ENCODE assay signal across 18 cellular contexts in the genomic region with DNA sequence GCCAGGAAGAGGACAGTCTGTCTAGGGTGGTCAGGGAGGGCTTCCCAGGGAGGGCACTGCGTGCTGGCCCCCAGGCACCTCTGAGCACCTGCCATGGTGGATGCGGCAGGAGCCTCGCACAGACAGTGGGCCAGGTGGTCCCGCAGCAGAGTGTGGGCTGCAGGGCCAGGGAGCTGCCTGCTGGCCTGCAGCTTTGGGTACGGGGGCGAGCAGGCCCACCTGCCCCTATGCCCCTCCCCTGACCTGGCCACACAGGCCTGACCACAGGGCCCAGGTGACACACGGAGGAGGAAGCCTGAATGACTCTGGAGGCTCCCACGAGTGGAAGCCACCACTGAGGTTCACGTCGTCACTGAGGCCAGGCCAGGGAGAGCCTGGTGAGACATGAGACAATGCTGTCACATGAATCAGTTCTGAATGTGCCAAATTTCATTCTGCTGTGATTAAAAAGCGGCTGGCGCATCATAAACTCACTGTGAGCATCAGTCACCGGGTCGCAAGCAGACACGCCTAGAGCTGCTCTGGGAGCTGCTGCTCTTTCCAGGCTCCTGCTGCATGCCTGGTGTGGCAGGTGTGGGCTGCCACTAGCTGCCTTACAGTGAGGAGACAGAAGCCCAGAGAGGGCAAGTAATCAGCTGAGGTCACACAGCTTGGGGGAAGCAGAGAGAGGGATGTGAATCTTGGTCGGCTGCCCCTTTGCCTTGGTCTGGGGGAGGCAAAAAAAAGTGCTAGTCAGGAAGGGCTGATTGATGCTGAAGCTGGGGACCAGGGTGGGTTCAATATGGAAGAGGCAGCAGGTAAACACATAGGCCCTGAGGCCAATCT. TPM values are rescaled to one million over a fixed set of nuclear protein-coding genes. Genes with fewer than 3 reads are reported as not detected.
DNase-seq lines count a peak whose midpoint lies in the region; ATAC-seq, FAIRE-seq and TF ChIP-seq lines count a peak whose summit lies in the region.
"Had no signal": no experiment of that assay in that cellular context is flagged by ENCODE, and none has a peak within 500 bp of the region (broad histone marks: within the 10 kb centered on the region; RNA-seq: fewer than 3 reads in every experiment).

No MANE protein-coding gene starts in this region.

- no peaks in the 10 kb centered on the region for H3K9me3 ChIP-seq in pancreas
- H3K9me3 ChIP-seq: stomach had no signal

- TF ChIP-seq CTCF in pancreas (IDR thresholded peaks at IDR 0.05): no peak

- 75 to 79% methylated on average over 16 of the region's 16 CpGs for WGBS in pancreas, 2 donors

- intact Hi-C loops in pancreas (cut with DNase I): loop anchor here in 1 of 3 donors (10.0 kb wide), 1 partner anchor 162 kb away; no protein-coding TSS in a partner anchor

- peak in 2 of 4 donors; percentile 3 to 9 for ATAC-seq in pancreas
- ATAC-seq in HG02981 (IDR thresholded peaks at IDR 0.05; ENCODE audit: unreplicated experiment): no peak
- ATAC-seq in HG02588 (IDR thresholded peaks at IDR 0.05; ENCODE audit: unreplicated experiment): no peak
- ATAC-seq in HG02885 (IDR thresholded peaks at IDR 0.05; ENCODE audit: poor library complexity, unreplicated experiment): no peak

- no peak for FAIRE-seq in pancreas (lab: Jason Lieb, UNC)

- DNase-seq in NCI-H2171 treated with DMSO at 0.1 percent for 48 hours (lab: John Stamatoyannopoulos, UW) (peak; percentile 5), NCI-H2171 (lab: John Stamatoyannopoulos, UW) (no peak), NCI-H69 (lab: John Stamatoyannopoulos, UW) (peak; percentile 25), epithelial cell of prostate (ENCODE audit: low read depth, low spot score) (no peak), pancreas (peak in 1 of 6 donors; percentile 30)
- DNase-seq: 8988T; activated gamma-delta T cell treated with Interleukin-2 at 50 U/mL for 16 hours; DND-41; HFFc6; MV-4-11; NCI-H526 treated with DMSO at 0.1 percent for 48 hours; RPMI8226; stimulated activated CD4-positive, alpha-beta T cell treated with anti-CD3 and anti-CD28 coated beads, Interleukin-15, amount 100 ng/mL, for 24 hours; SW 1271 had no signal

- H3K4me3 ChIP-seq in pancreas: no peak overlapping the region
- H3K4me3 ChIP-seq: stomach had no signal

- no peaks in the 10 kb centered on the region for H3K36me3 ChIP-seq in pancreas
- H3K36me3 ChIP-seq: stomach had no signal

- H3K27me3 ChIP-seq in pancreas: no peaks in the 10 kb centered on the region

- peak overlapping the region; percentile 65 for H3K27ac ChIP-seq in epithelial cell of prostate
- peak overlapping the region in 3 of 4 donors; percentile 26 to 61 (median 38) for H3K27ac ChIP-seq in pancreas

- H3K4me1 ChIP-seq in pancreas: peaks cover 4 to 16% (median 13%) of the 10 kb centered on the region in 3 donors

RNA-seq across cellular contexts. Expression of a gene that starts 39.5 kb away (rescaled TPM):
- total RNA-seq in pancreas: 10 to 100 TPM; 20.5 to 27.9 (median 23.9) TPM
- 10 to 100 TPM; 15.0 to 15.9 TPM for polyA plus RNA-seq in pancreas

Comparison
In these comparisons a context has a peak if more than half of its experiments do, and no peak if none do; other contexts are left out.
1. DNase-seq: peak in NCI-H2171 treated with DMSO at 0.1 percent for 48 hours (single experiment) and NCI-H69 (single experiment); none in NCI-H2171 (single experiment) and epithelial cell of prostate (single experiment).